Comparison of ENCODE assay signal across 28 cellular contexts in genomic region chr2:170733821-170734600, GRCh38. TPM values are rescaled to one million over a fixed set of nuclear protein-coding genes. Genes with fewer than 3 reads are reported as not detected.
"Had no signal": no experiment of that assay in that cellular context is flagged by ENCODE, and none has a peak within 500 bp of the region (broad histone marks: within the 10 kb centered on the region; RNA-seq: fewer than 3 reads in every experiment).

No MANE protein-coding gene starts in this region.

- H3K27me3 ChIP-seq: ascending aorta, body of pancreas, SJSA1 had no signal

- DNase-seq: activated CD4-positive, alpha-beta T cell treated with anti-CD3 and anti-CD28 coated beads for 48 hours; activated CD4-positive, alpha-beta T cell treated with anti-CD3 and anti-CD28 coated beads, Interleukin-2, amount 50 U/mL, for 4 hours; activated CD4-positive, CD25-positive, alpha-beta regulatory T cell treated with anti-CD3 and anti-CD28 coated beads, Interleukin-2, amount 50 U/mL, for 72 hours; activated CD8-positive, alpha-beta memory T cell treated with anti-CD3 and anti-CD28 coated beads, Interleukin-2, amount 10 ng/mL, durations not matched to agents 7 days and 5 days; activated effector memory CD4-positive, alpha-beta T cell treated with Interleukin-2 at 50 U/mL for 16 hours; activated naive CD4-positive, alpha-beta T cell; activated naive CD8-positive, alpha-beta T cell treated with anti-CD3 and anti-CD28 coated beads, Interleukin-2, amount 50 U/mL, for 24 hours; activated T-cell treated with anti-CD3 and anti-CD28 coated beads, Interleukin-2, amount 50 U/mL, for 24 hours; amniotic stem cell; body of pancreas; IMR-90; KG1; NCI-H1048; NCI-H1417; NCI-H1930; NCI-H2171; NCI-H2227 treated with DMSO at 0.1 percent for 48 hours; NCI-H510A; NCI-H526 treated with DMSO at 0.1 percent for 48 hours; NCI-H82; Right ventricle myocardium superior; T-helper 9 cell had no signal

- H3K4me3 ChIP-seq: ascending aorta, body of pancreas, SJSA1 had no signal

- H3K36me3 ChIP-seq: ascending aorta, SJSA1 had no signal

RNA-seq across cellular contexts. Expression of gene SP5, which starts 18.9 kb away (rescaled TPM):
- total RNA-seq: activated CD8-positive, alpha-beta memory T cell treated with anti-CD3 and anti-CD28 coated beads, Interleukin-2, amount 10 ng/mL, durations not matched to agents 7 days and 5 days; activated T-helper 1 cell treated with anti-CD3 and anti-CD28 coated beads, Interleukin-12 subunit alpha, Interleukin-12 subunit beta, Interleukin-2, Interleukin-4 antibody, amounts not matched to agents 30 ng/mL and 10 ng/mL and 1 ng/mL, durations not matched to agents 14 hours and 24 hours and 36 hours; IMR-90; LHCN-M2; OCI-LY7 had no signal

RNA-seq across cellular contexts. Expression of gene ERICH2, which starts 36.2 kb away (rescaled TPM):
- total RNA-seq: activated CD8-positive, alpha-beta memory T cell treated with anti-CD3 and anti-CD28 coated beads, Interleukin-2, amount 10 ng/mL, durations not matched to agents 7 days and 5 days; activated T-helper 1 cell treated with anti-CD3 and anti-CD28 coated beads, Interleukin-12 subunit alpha, Interleukin-12 subunit beta, Interleukin-2, Interleukin-4 antibody, amounts not matched to agents 30 ng/mL and 10 ng/mL and 1 ng/mL, durations not matched to agents 14 hours and 24 hours and 36 hours; ascending aorta; body of pancreas; IMR-90; LHCN-M2; M059J; OCI-LY7; SJSA1 had no signal
